ENCODE assay signal across 8 cellular contexts in the genomic region with DNA sequence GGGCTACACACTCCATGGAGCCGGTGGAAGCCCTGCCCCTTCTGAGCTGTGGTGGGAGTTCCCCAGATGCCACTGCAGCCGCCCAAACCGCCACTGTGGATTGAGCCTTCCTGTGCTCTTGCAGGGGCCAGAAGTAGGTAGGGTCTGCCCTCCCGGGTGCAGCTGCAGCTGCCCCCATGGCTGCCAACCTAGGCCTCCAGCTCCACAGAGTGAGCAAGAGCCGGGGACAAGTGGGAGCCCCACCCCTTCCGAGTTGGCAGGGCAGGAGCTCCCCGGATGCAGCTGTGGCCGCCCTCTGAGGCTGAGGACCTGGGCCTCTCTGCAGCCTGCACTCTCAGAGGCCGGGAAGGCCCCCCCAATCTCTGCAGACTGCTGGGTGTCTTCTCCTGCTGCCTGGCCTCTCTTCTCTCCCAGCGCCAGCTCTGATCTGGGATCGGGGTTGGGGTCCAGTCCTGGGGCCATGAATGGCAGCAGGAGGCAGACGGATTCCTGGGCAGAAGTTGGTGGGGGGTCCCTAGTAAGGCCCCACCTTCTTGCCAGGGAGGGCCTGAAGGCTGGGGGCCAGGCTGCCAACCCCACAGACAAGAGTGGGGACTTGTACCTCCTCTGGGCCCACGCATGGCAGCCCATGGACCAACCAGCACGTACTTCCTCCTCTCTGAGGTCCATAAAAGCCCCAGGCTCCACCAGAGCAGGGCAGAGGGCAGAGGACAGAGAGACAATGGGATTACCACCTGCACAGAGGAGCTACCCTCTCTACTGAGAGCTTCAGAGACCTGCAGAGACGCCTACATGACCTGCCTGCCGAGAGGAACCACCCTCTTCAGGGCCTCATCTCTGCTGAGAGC. TPM values are rescaled to one million over a fixed set of nuclear protein-coding genes. Genes with fewer than 3 reads are reported as not detected.
A peak's percentile ranks its signal among the peaks of the same experiment; 100 is the strongest.
DNase-seq lines count a peak whose midpoint lies in the region; ATAC-seq and TF ChIP-seq lines count a peak whose summit lies in the region.

No MANE protein-coding gene starts in this region.

- peak overlapping the region; percentile 0 for H2BK15ac ChIP-seq in mesenchymal stem cell (ENCODE audit: low read depth, poor library complexity, severe bottlenecking)

- peak overlapping the region in 1 of 2 experiments; percentile 23 for H3K14ac ChIP-seq in mesenchymal stem cell (ENCODE audit: low read length in 2 of 2)

- H2BK12ac ChIP-seq in mesenchymal stem cell (ENCODE audit: low read length in 2 of 2), result peak overlapping the region in 1 of 2 experiments; percentile 68

- no peaks in the 10 kb centered on the region for H3K27me3 ChIP-seq in BLaER1
- no peaks in the 10 kb centered on the region for H3K27me3 ChIP-seq in mesenchymal stem cell (ENCODE audit: control insufficient read depth in 1 of 2, insufficient read depth in 1 of 2, low read length in 2 of 2)
- H3K27me3 ChIP-seq in thymus (ENCODE audit: control insufficient read depth, insufficient read depth), result no peaks in the 10 kb centered on the region
- no peaks in the 10 kb centered on the region for H3K27me3 ChIP-seq in GM23248 (replicated peaks; ENCODE audit: insufficient read depth)
- no peaks in the 10 kb centered on the region for H3K27me3 ChIP-seq in ovary

- H3K4me1 ChIP-seq in BLaER1 (peaks cover 80% of the 10 kb centered on the region), mesenchymal stem cell (ENCODE audit: control insufficient read depth, insufficient read depth, low read depth, low read length) (peaks cover 9% of the 10 kb centered on the region), thymus (ENCODE audit: control insufficient read depth, insufficient read depth, low read length) (peaks cover 30% of the 10 kb centered on the region), GM23248 (ENCODE audit: insufficient read depth) (no peaks in the 10 kb centered on the region), ovary (ENCODE audit: insufficient read depth) (no peaks in the 10 kb centered on the region)

- no peaks in the 10 kb centered on the region for H3K79me2 ChIP-seq in GM23248 (ENCODE audit: insufficient read depth)

- H3K27ac ChIP-seq in BLaER1, result peak overlapping the region; percentile 96
- H3K27ac ChIP-seq in mesenchymal stem cell (ENCODE audit: low read length, poor library complexity, severe bottlenecking), result no peak overlapping the region
- H3K27ac ChIP-seq in thymus (ENCODE audit: low read depth), result peak overlapping the region; percentile 98
- H3K27ac ChIP-seq in GM23248, result no peak overlapping the region
- no peak overlapping the region for H3K27ac ChIP-seq in ovary

- H3K9me3 ChIP-seq in BLaER1 (no peaks in the 10 kb centered on the region), mesenchymal stem cell (ENCODE audit: control insufficient read depth, low read length) (no peaks in the 10 kb centered on the region), thymus (ENCODE audit: control insufficient read depth) (no peaks in the 10 kb centered on the region), GM23248 (ENCODE audit: low read depth) (no peaks in the 10 kb centered on the region), ovary (no peaks in the 10 kb centered on the region)

- no peak overlapping the region for H2BK5ac ChIP-seq in mesenchymal stem cell (ENCODE audit: low read depth, low read length, poor library complexity, severe bottlenecking)

- H4K8ac ChIP-seq in mesenchymal stem cell (ENCODE audit: low read length), result no peak overlapping the region

- peak; percentile 53 for DNase-seq in activated CD8-positive, alpha-beta memory T cell treated with anti-CD3 and anti-CD28 coated beads, Interleukin-2, amount 50 U/mL, for 4 hours
- DNase-seq in mesenchymal stem cell (no peak), GM23248 (no peak), NCI-H1694 treated with DMSO at 0.1 percent for 48 hours (lab: John Stamatoyannopoulos, UW) (no peak), ovary (no peak)

- no peak overlapping the region for H2BK120ac ChIP-seq in mesenchymal stem cell (ENCODE audit: low read depth, low read length)

- H3K9me2 ChIP-seq in GM23248 (ENCODE audit: insufficient read depth), result no peaks in the 10 kb centered on the region

- no peak overlapping the region for H2AK5ac ChIP-seq in mesenchymal stem cell (ENCODE audit: low read length, severe bottlenecking)

- peak overlapping the region; percentile 95 for H3K4me2 ChIP-seq in BLaER1
- no peak overlapping the region for H3K4me2 ChIP-seq in mesenchymal stem cell (ENCODE audit: low read length, poor library complexity, severe bottlenecking)
- no peak overlapping the region for H3K4me2 ChIP-seq in GM23248 (ENCODE audit: unreplicated experiment)

- no peaks in the 10 kb centered on the region for H3K79me1 ChIP-seq in mesenchymal stem cell (replicated peaks; ENCODE audit: low read length, poor library complexity, severe bottlenecking)

- no peak overlapping the region for H4K91ac ChIP-seq in mesenchymal stem cell (ENCODE audit: low read length)

- no peak for TF ChIP-seq EP300 in ovary (IDR thresholded peaks at IDR 0.05)

- no peak for TF ChIP-seq POLR2A in ovary (IDR thresholded peaks at IDR 0.05)

- H3F3A ChIP-seq in GM23248 (ENCODE audit: insufficient read depth), result no peaks in the 10 kb centered on the region

- intact Hi-C loops in ovary (cut with DNase I), result no loop called here

- peak overlapping the region; percentile 50 for H3K4me3 ChIP-seq in BLaER1
- no peak overlapping the region for H3K4me3 ChIP-seq in mesenchymal stem cell (ENCODE audit: insufficient read depth in 1 of 2, low read depth in 1 of 2, low read length in 2 of 2)
- peak overlapping the region; percentile 4 for H3K4me3 ChIP-seq in thymus (ENCODE audit: low read length)
- no peak overlapping the region for H3K4me3 ChIP-seq in GM23248
- no peak overlapping the region for H3K4me3 ChIP-seq in ovary

- in situ Hi-C loops in GM23248 (cut with MboI), result no loop called here

- H3K9ac ChIP-seq in BLaER1, result peak overlapping the region; percentile 79
- H3K9ac ChIP-seq in mesenchymal stem cell (ENCODE audit: low read length), result no peak overlapping the region
- no peak overlapping the region for H3K9ac ChIP-seq in GM23248

- TF ChIP-seq CTCF in ovary (IDR thresholded peaks at IDR 0.05), result no peak

- H2AFZ ChIP-seq in mesenchymal stem cell (ENCODE audit: low read depth, low read length) (peak overlapping the region; percentile 29), GM23248 (no peak overlapping the region)

- H4K20me1 ChIP-seq in BLaER1 (no peaks in the 10 kb centered on the region), GM23248 (ENCODE audit: insufficient read depth) (no peaks in the 10 kb centered on the region)

- H3K36me3 ChIP-seq in BLaER1 (no peaks in the 10 kb centered on the region), mesenchymal stem cell (ENCODE audit: control insufficient read depth in 1 of 2, insufficient read depth in 2 of 2, low read depth in 1 of 2, low read length in 2 of 2) (no peaks in the 10 kb centered on the region), thymus (ENCODE audit: control insufficient read depth, insufficient read depth) (no peaks in the 10 kb centered on the region), GM23248 (ENCODE audit: low read depth) (no peaks in the 10 kb centered on the region), ovary (no peaks in the 10 kb centered on the region)

- H3K4ac ChIP-seq in mesenchymal stem cell (ENCODE audit: low read depth in 1 of 2, low read length in 2 of 2), result peak overlapping the region in 1 of 2 experiments; percentile 43

- peak overlapping the region in 1 of 2 experiments; percentile 48 for H3K23ac ChIP-seq in mesenchymal stem cell (ENCODE audit: low read length in 2 of 2)

- peak overlapping the region; percentile 28 to 61 for H3K18ac ChIP-seq in mesenchymal stem cell (ENCODE audit: low read depth in 1 of 2, low read length in 2 of 2)

- 83% methylated on average over 16 of the region's 16 CpGs for WGBS in mesenchymal stem cell
- 13% methylated on average over 16 of the region's 16 CpGs for WGBS in thymus
- WGBS in GM23248 (ENCODE audit: low coverage in 1 of 2, low lambda C conversion rate in 2 of 2, missing lambda C conversion rate in 2 of 2), 2 experiments, result 73 to 81% methylated on average over 15 to 16 of the region's 16 CpGs
- WGBS in ovary, 3 donors, result 84 to 95% (median 91%) methylated on average over 13 to 16 of the region's 16 CpGs

- ATAC-seq in HG03442 (IDR thresholded peaks at IDR 0.05; ENCODE audit: unreplicated experiment), result peak; percentile 38

RNA-seq across cellular contexts. Expression of gene AP2S1, which starts 28.9 kb away (rescaled TPM):
- polyA plus RNA-seq in mesenchymal stem cell (2013, experiment 1 of 2), result 284 TPM
- polyA plus RNA-seq in mesenchymal stem cell (2013, experiment 2 of 2), result 308 TPM
- 88.0 TPM for polyA plus RNA-seq in thymus
- total RNA-seq in GM23248 (2014; rRNA removed; shearing (Covaris generic)), result 224 and 231 TPM in 2 replicates
- 584 and 619 TPM in 2 replicates for polyA plus RNA-seq in GM23248 (2016; fragmentation: Nextera tagmentation; extraction: Ambion mirVana)
- 10 to 100 TPM; 39.9 to 86.3 (median 57.0) TPM for total RNA-seq in ovary
- polyA plus RNA-seq in ovary, result 10 to 100 TPM; 57.0 to 78.2 TPM

RNA-seq across cellular contexts. Expression of gene SLC1A5, which starts 33.3 kb away (rescaled TPM):
- 164 TPM for polyA plus RNA-seq in mesenchymal stem cell (2013, experiment 1 of 2)
- polyA plus RNA-seq in mesenchymal stem cell (2013, experiment 2 of 2), result 163 TPM
- polyA plus RNA-seq in thymus, result 32.2 TPM
- total RNA-seq in GM23248 (2014; rRNA removed; shearing (Covaris generic)), result 426 and 456 TPM in 2 replicates
- polyA plus RNA-seq in GM23248 (2016; fragmentation: Nextera tagmentation; extraction: Ambion mirVana), result 367 and 393 TPM in 2 replicates
- 100 to 1,000 TPM in 1 of 7 donors, 10 to 100 TPM in 6; 42.4 to 339 (median 65.1) TPM for total RNA-seq in ovary
- 10 to 100 TPM; 26.8 to 47.9 TPM for polyA plus RNA-seq in ovary

RNA-seq across cellular contexts. Expression of gene ARHGAP35, which starts 39.1 kb away (rescaled TPM):
- polyA plus RNA-seq in mesenchymal stem cell (2013, experiment 1 of 2), result 40.0 TPM
- polyA plus RNA-seq in mesenchymal stem cell (2013, experiment 2 of 2), result 36.9 TPM
- 8.8 TPM for polyA plus RNA-seq in thymus
- total RNA-seq in GM23248 (2014; rRNA removed; shearing (Covaris generic)), result 35.2 and 39.5 TPM in 2 replicates
- polyA plus RNA-seq in GM23248 (2016; fragmentation: Nextera tagmentation; extraction: Ambion mirVana), result 13.5 and 13.9 TPM in 2 replicates
- 10 to 100 TPM; 20.9 to 74.8 (median 51.2) TPM for total RNA-seq in ovary
- polyA plus RNA-seq in ovary, result 10 to 100 TPM; 23.1 to 32.5 TPM

Comparison
In these comparisons a context has a peak if more than half of its experiments do, and no peak if none do; other contexts are left out.
1. H3K27ac ChIP-seq: peak in BLaER1 (single experiment) and thymus (single experiment); none in mesenchymal stem cell (single experiment), GM23248 (single experiment) and ovary (0 of 2).
2. H3K4me3 ChIP-seq: peak in BLaER1 (single experiment) and thymus (single experiment); none in mesenchymal stem cell (0 of 2), GM23248 (single experiment) and ovary (single experiment).